ENCODE assay signal across 16 cellular contexts in the genomic region with DNA sequence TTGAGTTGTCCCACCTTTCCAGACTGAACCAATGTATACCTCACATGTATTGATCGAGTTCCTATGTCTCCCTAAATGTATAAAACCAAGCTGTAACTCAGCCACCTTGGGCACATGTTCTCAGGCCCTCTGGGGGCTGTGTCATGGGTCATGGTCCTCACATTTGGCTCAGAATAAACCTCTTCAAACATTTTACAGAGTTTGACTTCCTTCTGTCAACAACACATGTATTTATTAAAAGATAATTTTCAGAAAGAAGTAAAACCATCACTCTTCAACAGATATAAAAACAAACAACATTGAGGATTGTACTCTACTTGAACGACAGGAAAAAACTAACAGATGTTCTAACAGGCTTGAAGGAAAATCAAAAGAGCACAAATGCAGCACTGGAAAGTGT.
"Had no signal": no experiment of that assay in that cellular context is flagged by ENCODE, and none has a peak within 500 bp of the region (broad histone marks: within the 10 kb centered on the region; RNA-seq: fewer than 3 reads in every experiment).

No MANE protein-coding gene starts in this region.

- ATAC-seq: foreskin keratinocyte had no signal

- H3K27ac Mint-ChIP-seq: activated naive CD8-positive, alpha-beta T cell treated with anti-CD3 and anti-CD28 coated beads, Interleukin-2, amount 10 ng/mL, durations not matched to agents 7 days and 5 days; activated T-cell treated with anti-CD3 and anti-CD28 coated beads, Interleukin-2, amount 50 U/mL, for 24 hours; natural killer cell treated with Interleukin-12 subunit alpha and Interleukin-12 subunit beta and Interleukin-15 and Interleukin-18, amount 100 ng/mL, for 72 hours had no signal

- H3K27ac ChIP-seq: cardiac muscle cell, foreskin keratinocyte, skin epidermis had no signal

- H3K4me3 Mint-ChIP-seq: activated naive CD8-positive, alpha-beta T cell treated with anti-CD3 and anti-CD28 coated beads, Interleukin-2, amount 10 ng/mL, durations not matched to agents 7 days and 5 days; activated T-cell treated with anti-CD3 and anti-CD28 coated beads, Interleukin-2, amount 50 U/mL, for 24 hours; natural killer cell treated with Interleukin-12 subunit alpha and Interleukin-12 subunit beta and Interleukin-15 and Interleukin-18, amount 100 ng/mL, for 72 hours had no signal

- H3K36me3 Mint-ChIP-seq: natural killer cell treated with Interleukin-12 subunit alpha and Interleukin-12 subunit beta and Interleukin-15 and Interleukin-18, amount 100 ng/mL, for 72 hours had no signal

- H3K9me3 Mint-ChIP-seq: activated naive CD8-positive, alpha-beta T cell treated with anti-CD3 and anti-CD28 coated beads, Interleukin-2, amount 10 ng/mL, durations not matched to agents 7 days and 5 days; activated T-cell treated with anti-CD3 and anti-CD28 coated beads, Interleukin-2, amount 50 U/mL, for 24 hours; natural killer cell treated with Interleukin-12 subunit alpha and Interleukin-12 subunit beta and Interleukin-15 and Interleukin-18, amount 100 ng/mL, for 72 hours had no signal

- H3K4me1 ChIP-seq: foreskin keratinocyte had no signal

- H3K27me3 ChIP-seq: ascending aorta, foreskin keratinocyte, tibial nerve had no signal

- FAIRE-seq: colon, endothelial cell of umbilical vein had no signal

- H3K9me3 ChIP-seq: ascending aorta, tibial nerve had no signal

- H3K4me3 ChIP-seq: ascending aorta, cardiac muscle cell, lung, skin epidermis, tibial nerve had no signal

- H3K36me3 ChIP-seq: ascending aorta, cardiac muscle cell had no signal

- DNase-seq: activated CD4-positive, alpha-beta T cell treated with anti-CD3 and anti-CD28 coated beads, Interleukin-2, amount 50 U/mL, for 1 hour; activated gamma-delta T cell treated with Interleukin-2 at 50 U/mL for 16 hours; activated naive CD8-positive, alpha-beta T cell treated with anti-CD3 and anti-CD28 coated beads, Interleukin-2, amount 10 ng/mL, durations not matched to agents 7 days and 5 days; activated T-cell treated with anti-CD3 and anti-CD28 coated beads, Interleukin-2, amount 50 U/mL, for 24 hours; effector CD4-positive, alpha-beta T cell; foreskin keratinocyte; head of caudate nucleus; midbrain had no signal
